In the genomic region with DNA sequence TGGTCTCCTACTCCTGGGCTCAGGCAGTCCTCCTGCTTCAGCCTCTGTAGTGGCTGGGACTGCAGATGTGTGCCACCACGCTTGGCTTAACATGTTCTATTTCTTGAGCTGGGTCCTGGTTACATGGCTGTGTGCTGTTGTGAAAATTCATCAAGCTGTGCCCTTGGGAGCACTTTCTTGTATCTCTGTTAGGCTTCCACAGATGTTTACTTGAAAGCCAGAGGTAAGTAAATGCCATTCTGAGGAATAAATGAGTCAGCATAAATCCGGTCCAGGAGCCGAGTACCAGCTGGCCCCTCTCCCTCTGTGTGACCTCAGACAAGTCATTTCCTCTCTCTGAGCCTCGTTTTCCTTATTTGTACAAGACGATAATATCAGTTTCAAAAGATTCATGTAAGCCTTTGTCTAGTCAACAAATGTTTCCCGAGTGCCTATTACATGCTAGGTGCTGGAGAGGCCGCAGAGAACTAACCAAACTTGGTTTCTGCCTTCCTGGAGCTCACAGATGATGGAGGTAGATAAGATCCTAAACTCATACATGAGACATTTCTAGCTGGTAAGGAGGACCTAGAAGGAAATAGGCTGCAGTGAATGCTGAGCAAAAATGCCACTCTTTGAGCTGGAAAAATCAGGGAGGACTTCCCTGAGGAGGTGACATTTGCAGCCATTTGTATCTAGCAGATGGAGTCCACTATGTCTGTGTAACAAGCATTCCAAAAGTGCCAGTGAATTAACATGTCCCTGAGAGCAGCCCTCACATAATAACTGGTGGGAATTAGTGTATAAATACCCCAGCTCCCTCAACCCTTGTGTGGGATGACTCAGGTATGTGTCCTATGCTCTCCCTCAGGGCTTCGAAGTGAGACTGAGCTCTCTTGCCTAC, we compare ENCODE assay signal across 1 cellular context.
TF ChIP-seq lines count a peak whose summit lies in the region.

No MANE protein-coding gene starts in this region.

TF ChIP-seq in K562, 482 proteins besides CTCF, POLR2A, EP300 and RAD21 (continued from another document and continues in another):
- TF ChIP-seq, protein P1, sequence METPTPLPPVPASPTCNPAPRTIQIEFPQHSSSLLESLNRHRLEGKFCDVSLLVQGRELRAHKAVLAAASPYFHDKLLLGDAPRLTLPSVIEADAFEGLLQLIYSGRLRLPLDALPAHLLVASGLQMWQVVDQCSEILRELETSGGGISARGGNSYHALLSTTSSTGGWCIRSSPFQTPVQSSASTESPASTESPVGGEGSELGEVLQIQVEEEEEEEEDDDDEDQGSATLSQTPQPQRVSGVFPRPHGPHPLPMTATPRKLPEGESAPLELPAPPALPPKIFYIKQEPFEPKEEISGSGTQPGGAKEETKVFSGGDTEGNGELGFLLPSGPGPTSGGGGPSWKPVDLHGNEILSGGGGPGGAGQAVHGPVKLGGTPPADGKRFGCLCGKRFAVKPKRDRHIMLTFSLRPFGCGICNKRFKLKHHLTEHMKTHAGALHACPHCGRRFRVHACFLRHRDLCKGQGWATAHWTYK (CRISPR knock-in tag; IDR thresholded peaks at IDR 0.05), result no peak
- no peak; a peak in 2 of 4 replicates for TF ChIP-seq KDM1A (IDR thresholded peaks at IDR 0.05)
- peak; percentile 93 for TF ChIP-seq C11orf30 (IDR thresholded peaks at IDR 0.05; ENCODE audit: low read depth)
- TF ChIP-seq PHF8 (IDR thresholded peaks at IDR 0.05; ENCODE audit: borderline replicate concordance, low read length), result no peak
- no peak for TF ChIP-seq SPI1 (IDR thresholded peaks at IDR 0.05; ENCODE audit: borderline replicate concordance, low read depth, low read length)
- no peak for TF ChIP-seq ZNF780A (CRISPR knock-in tag; IDR thresholded peaks at IDR 0.05)
- peak; percentile 99 for TF ChIP-seq RBM25 (IDR thresholded peaks at IDR 0.05; ENCODE audit: low read depth, low read length, severe bottlenecking)
- no peak for TF ChIP-seq TAL1 (IDR thresholded peaks at IDR 0.05)
- no peak for TF ChIP-seq SIN3A (IDR thresholded peaks at IDR 0.05; ENCODE audit: borderline replicate concordance in 2 of 2, control insufficient read depth in 1 of 2, low read depth in 2 of 2, low read length in 2 of 2)
- 0 out of 2 replicates have a peak, but pooled peaks have one; percentile 16 for TF ChIP-seq SOX6 (IDR thresholded peaks at IDR 0.05)
- no peak for TF ChIP-seq U2AF2 (optimal IDR thresholded peaks at IDR 0.05; ENCODE audit: low read depth, low read length)
- TF ChIP-seq TOE1 (IDR thresholded peaks at IDR 0.05; ENCODE audit: borderline replicate concordance), result no peak
- no peak for TF ChIP-seq TOE1 (CRISPR knock-in tag; IDR thresholded peaks at IDR 0.05; ENCODE audit: borderline replicate concordance, low read depth)
- no peak for TF ChIP-seq RFX5 (IDR thresholded peaks at IDR 0.05; ENCODE audit: low read depth, low read length)
- TF ChIP-seq, protein P2, sequence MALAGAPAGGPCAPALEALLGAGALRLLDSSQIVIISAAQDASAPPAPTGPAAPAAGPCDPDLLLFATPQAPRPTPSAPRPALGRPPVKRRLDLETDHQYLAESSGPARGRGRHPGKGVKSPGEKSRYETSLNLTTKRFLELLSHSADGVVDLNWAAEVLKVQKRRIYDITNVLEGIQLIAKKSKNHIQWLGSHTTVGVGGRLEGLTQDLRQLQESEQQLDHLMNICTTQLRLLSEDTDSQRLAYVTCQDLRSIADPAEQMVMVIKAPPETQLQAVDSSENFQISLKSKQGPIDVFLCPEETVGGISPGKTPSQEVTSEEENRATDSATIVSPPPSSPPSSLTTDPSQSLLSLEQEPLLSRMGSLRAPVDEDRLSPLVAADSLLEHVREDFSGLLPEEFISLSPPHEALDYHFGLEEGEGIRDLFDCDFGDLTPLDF (CRISPR knock-in tag; IDR thresholded peaks at IDR 0.05), result no peak
- TF ChIP-seq PCBP1 (IDR thresholded peaks at IDR 0.05; ENCODE audit: low read depth, low read length, poor library complexity, severe bottlenecking), result no peak
- TF ChIP-seq, protein P3, sequence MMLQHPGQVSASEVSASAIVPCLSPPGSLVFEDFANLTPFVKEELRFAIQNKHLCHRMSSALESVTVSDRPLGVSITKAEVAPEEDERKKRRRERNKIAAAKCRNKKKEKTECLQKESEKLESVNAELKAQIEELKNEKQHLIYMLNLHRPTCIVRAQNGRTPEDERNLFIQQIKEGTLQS (IDR thresholded peaks at IDR 0.05), result peak; percentile 18; the same call in 1 of the 2 replicates
- TF ChIP-seq, protein P3 (CRISPR knock-in tag; conservative IDR thresholded peaks at IDR 0.05), result no peak
- TF ChIP-seq ARID1B (IDR thresholded peaks at IDR 0.05), result 0 out of 2 replicates have a peak, but pooled peaks have one; percentile 20
- no peak for TF ChIP-seq ZNF197 (CRISPR knock-in tag; IDR thresholded peaks at IDR 0.05; ENCODE audit: low read depth)
- TF ChIP-seq, protein P4, sequence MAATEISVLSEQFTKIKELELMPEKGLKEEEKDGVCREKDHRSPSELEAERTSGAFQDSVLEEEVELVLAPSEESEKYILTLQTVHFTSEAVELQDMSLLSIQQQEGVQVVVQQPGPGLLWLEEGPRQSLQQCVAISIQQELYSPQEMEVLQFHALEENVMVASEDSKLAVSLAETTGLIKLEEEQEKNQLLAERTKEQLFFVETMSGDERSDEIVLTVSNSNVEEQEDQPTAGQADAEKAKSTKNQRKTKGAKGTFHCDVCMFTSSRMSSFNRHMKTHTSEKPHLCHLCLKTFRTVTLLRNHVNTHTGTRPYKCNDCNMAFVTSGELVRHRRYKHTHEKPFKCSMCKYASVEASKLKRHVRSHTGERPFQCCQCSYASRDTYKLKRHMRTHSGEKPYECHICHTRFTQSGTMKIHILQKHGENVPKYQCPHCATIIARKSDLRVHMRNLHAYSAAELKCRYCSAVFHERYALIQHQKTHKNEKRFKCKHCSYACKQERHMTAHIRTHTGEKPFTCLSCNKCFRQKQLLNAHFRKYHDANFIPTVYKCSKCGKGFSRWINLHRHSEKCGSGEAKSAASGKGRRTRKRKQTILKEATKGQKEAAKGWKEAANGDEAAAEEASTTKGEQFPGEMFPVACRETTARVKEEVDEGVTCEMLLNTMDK (IDR thresholded peaks at IDR 0.05; ENCODE audit: borderline replicate concordance, insufficient read depth, low read depth, low read length, poor library complexity, severe bottlenecking), result no peak
- TF ChIP-seq PPARD (CRISPR knock-in tag; IDR thresholded peaks at IDR 0.05), result no peak
- no peak for TF ChIP-seq ZNF184 (CRISPR knock-in tag; IDR thresholded peaks at IDR 0.05)
- no peak for TF ChIP-seq SMARCA4 (IDR thresholded peaks at IDR 0.05)
- TF ChIP-seq, protein P5, sequence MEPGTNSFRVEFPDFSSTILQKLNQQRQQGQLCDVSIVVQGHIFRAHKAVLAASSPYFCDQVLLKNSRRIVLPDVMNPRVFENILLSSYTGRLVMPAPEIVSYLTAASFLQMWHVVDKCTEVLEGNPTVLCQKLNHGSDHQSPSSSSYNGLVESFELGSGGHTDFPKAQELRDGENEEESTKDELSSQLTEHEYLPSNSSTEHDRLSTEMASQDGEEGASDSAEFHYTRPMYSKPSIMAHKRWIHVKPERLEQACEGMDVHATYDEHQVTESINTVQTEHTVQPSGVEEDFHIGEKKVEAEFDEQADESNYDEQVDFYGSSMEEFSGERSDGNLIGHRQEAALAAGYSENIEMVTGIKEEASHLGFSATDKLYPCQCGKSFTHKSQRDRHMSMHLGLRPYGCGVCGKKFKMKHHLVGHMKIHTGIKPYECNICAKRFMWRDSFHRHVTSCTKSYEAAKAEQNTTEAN (CRISPR knock-in tag; IDR thresholded peaks at IDR 0.05), result no peak
- TF ChIP-seq, protein P6, sequence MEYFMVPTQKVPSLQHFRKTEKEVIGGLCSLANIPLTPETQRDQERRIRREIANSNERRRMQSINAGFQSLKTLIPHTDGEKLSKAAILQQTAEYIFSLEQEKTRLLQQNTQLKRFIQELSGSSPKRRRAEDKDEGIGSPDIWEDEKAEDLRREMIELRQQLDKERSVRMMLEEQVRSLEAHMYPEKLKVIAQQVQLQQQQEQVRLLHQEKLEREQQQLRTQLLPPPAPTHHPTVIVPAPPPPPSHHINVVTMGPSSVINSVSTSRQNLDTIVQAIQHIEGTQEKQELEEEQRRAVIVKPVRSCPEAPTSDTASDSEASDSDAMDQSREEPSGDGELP (CRISPR knock-in tag; IDR thresholded peaks at IDR 0.05; ENCODE audit: borderline replicate concordance), result no peak
- TF ChIP-seq ZFP36 (IDR thresholded peaks at IDR 0.05; ENCODE audit: low read depth, low read length, partially characterized antibody), result peak; percentile 99
- no peak for TF ChIP-seq SNIP1 (IDR thresholded peaks at IDR 0.05; ENCODE audit: low read depth)
- no peak for TF ChIP-seq STAT5B (CRISPR knock-in tag; IDR thresholded peaks at IDR 0.05)
- no peak for TF ChIP-seq NR2C2 (CRISPR knock-in tag; IDR thresholded peaks at IDR 0.05)
- no peak for TF ChIP-seq NR2C2 (tag; IDR thresholded peaks at IDR 0.05)
- TF ChIP-seq, protein P7, sequence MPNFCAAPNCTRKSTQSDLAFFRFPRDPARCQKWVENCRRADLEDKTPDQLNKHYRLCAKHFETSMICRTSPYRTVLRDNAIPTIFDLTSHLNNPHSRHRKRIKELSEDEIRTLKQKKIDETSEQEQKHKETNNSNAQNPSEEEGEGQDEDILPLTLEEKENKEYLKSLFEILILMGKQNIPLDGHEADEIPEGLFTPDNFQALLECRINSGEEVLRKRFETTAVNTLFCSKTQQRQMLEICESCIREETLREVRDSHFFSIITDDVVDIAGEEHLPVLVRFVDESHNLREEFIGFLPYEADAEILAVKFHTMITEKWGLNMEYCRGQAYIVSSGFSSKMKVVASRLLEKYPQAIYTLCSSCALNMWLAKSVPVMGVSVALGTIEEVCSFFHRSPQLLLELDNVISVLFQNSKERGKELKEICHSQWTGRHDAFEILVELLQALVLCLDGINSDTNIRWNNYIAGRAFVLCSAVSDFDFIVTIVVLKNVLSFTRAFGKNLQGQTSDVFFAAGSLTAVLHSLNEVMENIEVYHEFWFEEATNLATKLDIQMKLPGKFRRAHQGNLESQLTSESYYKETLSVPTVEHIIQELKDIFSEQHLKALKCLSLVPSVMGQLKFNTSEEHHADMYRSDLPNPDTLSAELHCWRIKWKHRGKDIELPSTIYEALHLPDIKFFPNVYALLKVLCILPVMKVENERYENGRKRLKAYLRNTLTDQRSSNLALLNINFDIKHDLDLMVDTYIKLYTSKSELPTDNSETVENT (CRISPR knock-in tag; IDR thresholded peaks at IDR 0.05), result no peak
- TF ChIP-seq SRSF7 (optimal IDR thresholded peaks at IDR 0.05; ENCODE audit: low read depth, low read length), result no peak
- TF ChIP-seq JUN (IDR thresholded peaks at IDR 0.05; ENCODE audit: borderline replicate concordance, low read depth, low read length), result no peak
- TF ChIP-seq JUN (CRISPR knock-in tag; IDR thresholded peaks at IDR 0.05; ENCODE audit: borderline replicate concordance), result no peak
- TF ChIP-seq LEF1 (IDR thresholded peaks at IDR 0.05), result no peak
- peak in 1 of 2 experiments; percentile 48; a peak in 1 of 4 replicates for TF ChIP-seq RCOR1 (IDR thresholded peaks at IDR 0.05; ENCODE audit: borderline replicate concordance in 1 of 2, low read depth in 2 of 2, low read length in 2 of 2)
- TF ChIP-seq FOS (IDR thresholded peaks at IDR 0.05; ENCODE audit: extremely low read depth, insufficient read length), result no peak
- TF ChIP-seq, protein P8, sequence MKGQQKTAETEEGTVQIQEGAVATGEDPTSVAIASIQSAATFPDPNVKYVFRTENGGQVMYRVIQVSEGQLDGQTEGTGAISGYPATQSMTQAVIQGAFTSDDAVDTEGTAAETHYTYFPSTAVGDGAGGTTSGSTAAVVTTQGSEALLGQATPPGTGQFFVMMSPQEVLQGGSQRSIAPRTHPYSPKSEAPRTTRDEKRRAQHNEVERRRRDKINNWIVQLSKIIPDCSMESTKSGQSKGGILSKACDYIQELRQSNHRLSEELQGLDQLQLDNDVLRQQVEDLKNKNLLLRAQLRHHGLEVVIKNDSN (CRISPR knock-in tag; IDR thresholded peaks at IDR 0.05), result no peak
- TF ChIP-seq ZNF77 (CRISPR knock-in tag; IDR thresholded peaks at IDR 0.05), result no peak
- TF ChIP-seq, protein P9, sequence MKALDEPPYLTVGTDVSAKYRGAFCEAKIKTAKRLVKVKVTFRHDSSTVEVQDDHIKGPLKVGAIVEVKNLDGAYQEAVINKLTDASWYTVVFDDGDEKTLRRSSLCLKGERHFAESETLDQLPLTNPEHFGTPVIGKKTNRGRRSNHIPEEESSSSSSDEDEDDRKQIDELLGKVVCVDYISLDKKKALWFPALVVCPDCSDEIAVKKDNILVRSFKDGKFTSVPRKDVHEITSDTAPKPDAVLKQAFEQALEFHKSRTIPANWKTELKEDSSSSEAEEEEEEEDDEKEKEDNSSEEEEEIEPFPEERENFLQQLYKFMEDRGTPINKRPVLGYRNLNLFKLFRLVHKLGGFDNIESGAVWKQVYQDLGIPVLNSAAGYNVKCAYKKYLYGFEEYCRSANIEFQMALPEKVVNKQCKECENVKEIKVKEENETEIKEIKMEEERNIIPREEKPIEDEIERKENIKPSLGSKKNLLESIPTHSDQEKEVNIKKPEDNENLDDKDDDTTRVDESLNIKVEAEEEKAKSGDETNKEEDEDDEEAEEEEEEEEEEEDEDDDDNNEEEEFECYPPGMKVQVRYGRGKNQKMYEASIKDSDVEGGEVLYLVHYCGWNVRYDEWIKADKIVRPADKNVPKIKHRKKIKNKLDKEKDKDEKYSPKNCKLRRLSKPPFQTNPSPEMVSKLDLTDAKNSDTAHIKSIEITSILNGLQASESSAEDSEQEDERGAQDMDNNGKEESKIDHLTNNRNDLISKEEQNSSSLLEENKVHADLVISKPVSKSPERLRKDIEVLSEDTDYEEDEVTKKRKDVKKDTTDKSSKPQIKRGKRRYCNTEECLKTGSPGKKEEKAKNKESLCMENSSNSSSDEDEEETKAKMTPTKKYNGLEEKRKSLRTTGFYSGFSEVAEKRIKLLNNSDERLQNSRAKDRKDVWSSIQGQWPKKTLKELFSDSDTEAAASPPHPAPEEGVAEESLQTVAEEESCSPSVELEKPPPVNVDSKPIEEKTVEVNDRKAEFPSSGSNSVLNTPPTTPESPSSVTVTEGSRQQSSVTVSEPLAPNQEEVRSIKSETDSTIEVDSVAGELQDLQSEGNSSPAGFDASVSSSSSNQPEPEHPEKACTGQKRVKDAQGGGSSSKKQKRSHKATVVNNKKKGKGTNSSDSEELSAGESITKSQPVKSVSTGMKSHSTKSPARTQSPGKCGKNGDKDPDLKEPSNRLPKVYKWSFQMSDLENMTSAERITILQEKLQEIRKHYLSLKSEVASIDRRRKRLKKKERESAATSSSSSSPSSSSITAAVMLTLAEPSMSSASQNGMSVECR (CRISPR knock-in tag; IDR thresholded peaks at IDR 0.05), result no peak
- no peak for TF ChIP-seq L3MBTL2 (IDR thresholded peaks at IDR 0.05)
- no peak for TF ChIP-seq CREM (IDR thresholded peaks at IDR 0.05; ENCODE audit: low read depth)
- no peak for TF ChIP-seq DDX20 (tag; IDR thresholded peaks at IDR 0.05; ENCODE audit: low read depth)
- TF ChIP-seq ILF3 (IDR thresholded peaks at IDR 0.05; ENCODE audit: borderline replicate concordance), result no peak
- no peak for TF ChIP-seq GTF2E2 (tag; IDR thresholded peaks at IDR 0.05)
- no peak for TF ChIP-seq WHSC1 (IDR thresholded peaks at IDR 0.05; ENCODE audit: low read length)
- TF ChIP-seq ZNF717 (CRISPR knock-in tag; IDR thresholded peaks at IDR 0.05), result no peak
- TF ChIP-seq POLR3A (IDR thresholded peaks at IDR 0.05; ENCODE audit: borderline replicate concordance, extremely low read depth, insufficient read depth, insufficient read length), result no peak
- no peak for TF ChIP-seq PRPF4 (IDR thresholded peaks at IDR 0.05; ENCODE audit: insufficient read depth, low read depth, low read length, poor library complexity, severe bottlenecking)
